Comparison of ENCODE assay signal across 1 cellular context in the genomic region with DNA sequence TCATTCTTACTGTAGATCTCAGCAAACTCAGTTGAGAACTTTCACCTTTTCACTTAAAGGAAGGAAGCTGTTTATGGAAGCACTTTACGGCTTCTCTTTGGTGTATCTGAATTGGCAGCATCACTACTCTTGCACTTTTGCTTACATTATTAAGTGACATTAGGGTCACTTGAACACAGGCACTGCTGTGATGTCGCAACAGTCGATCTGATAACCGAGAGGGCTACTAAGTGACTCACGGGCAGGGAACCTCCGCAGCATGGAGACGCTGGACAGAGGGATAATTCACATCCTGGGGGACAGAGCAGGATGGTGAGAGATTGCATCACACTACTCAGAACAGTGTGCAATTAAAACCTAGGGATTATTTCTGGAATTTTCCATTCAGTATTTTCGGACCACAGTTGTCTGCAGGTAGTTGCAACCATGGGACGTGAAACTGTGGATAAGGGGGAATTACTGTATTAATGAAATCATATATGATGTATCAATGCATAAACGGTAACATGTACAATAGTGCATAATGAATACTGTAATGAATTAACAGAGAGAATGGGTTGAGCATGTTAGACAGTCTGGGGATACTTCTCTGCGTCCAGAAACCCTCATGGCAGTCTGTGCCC.
TF ChIP-seq lines count a peak whose summit lies in the region.

No MANE protein-coding gene starts in this region.

TF ChIP-seq in HepG2, 621 proteins besides CTCF, POLR2A, EP300 and RAD21 (continued from another document and continues in another):
- TF ChIP-seq, protein P1, sequence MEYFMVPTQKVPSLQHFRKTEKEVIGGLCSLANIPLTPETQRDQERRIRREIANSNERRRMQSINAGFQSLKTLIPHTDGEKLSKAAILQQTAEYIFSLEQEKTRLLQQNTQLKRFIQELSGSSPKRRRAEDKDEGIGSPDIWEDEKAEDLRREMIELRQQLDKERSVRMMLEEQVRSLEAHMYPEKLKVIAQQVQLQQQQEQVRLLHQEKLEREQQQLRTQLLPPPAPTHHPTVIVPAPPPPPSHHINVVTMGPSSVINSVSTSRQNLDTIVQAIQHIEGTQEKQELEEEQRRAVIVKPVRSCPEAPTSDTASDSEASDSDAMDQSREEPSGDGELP (IDR thresholded peaks at IDR 0.05; ENCODE audit: borderline replicate concordance, low read depth): no peak
- TF ChIP-seq KDM5B (CRISPR knock-in tag; IDR thresholded peaks at IDR 0.05; ENCODE audit: borderline replicate concordance) (no peak), ZNF841 (CRISPR knock-in tag; IDR thresholded peaks at IDR 0.05; ENCODE audit: borderline replicate concordance) (no peak), ZMAT5 (CRISPR knock-in tag; IDR thresholded peaks at IDR 0.05; ENCODE audit: borderline replicate concordance, low read depth) (no peak), ZNF761 (CRISPR knock-in tag; conservative IDR thresholded peaks at IDR 0.05) (no peak), ZNF713 (CRISPR knock-in tag; IDR thresholded peaks at IDR 0.05) (no peak), HOXD1 (CRISPR knock-in tag; IDR thresholded peaks at IDR 0.05) (no peak), UBTF (CRISPR knock-in tag; IDR thresholded peaks at IDR 0.05) (no peak), SMAD1 (CRISPR knock-in tag; IDR thresholded peaks at IDR 0.05; ENCODE audit: borderline replicate concordance, low read depth) (no peak), MIXL1 (CRISPR knock-in tag; IDR thresholded peaks at IDR 0.05) (peak; percentile 51; the same call in 1 of the 2 replicates), RARA (CRISPR knock-in tag; IDR thresholded peaks at IDR 0.05) (peak; percentile 79), SP5 (CRISPR knock-in tag; IDR thresholded peaks at IDR 0.05; ENCODE audit: borderline replicate concordance, low read depth) (no peak), BRF2 (CRISPR knock-in tag; IDR thresholded peaks at IDR 0.05) (no peak), HNRNPH1 (optimal IDR thresholded peaks at IDR 0.05; ENCODE audit: low read depth, low read length) (no peak), ATF1 (CRISPR knock-in tag; IDR thresholded peaks at IDR 0.05) (no peak), U2AF2 (IDR thresholded peaks at IDR 0.05; ENCODE audit: low read depth, low read length) (no peak), ZFP36L2 (CRISPR knock-in tag; IDR thresholded peaks at IDR 0.05) (no peak), CEBPB (IDR thresholded peaks at IDR 0.05; ENCODE audit: borderline replicate concordance, low read depth, low read length) (peak; percentile 98), KLF6 (CRISPR knock-in tag; IDR thresholded peaks at IDR 0.05) (no peak), ZBTB21 (CRISPR knock-in tag; IDR thresholded peaks at IDR 0.05) (peak; percentile 20; the same call in 1 of the 2 replicates), XBP1 (CRISPR knock-in tag; IDR thresholded peaks at IDR 0.05) (no peak), RXRB (CRISPR knock-in tag; IDR thresholded peaks at IDR 0.05; ENCODE audit: borderline replicate concordance) (peak; percentile 72; the same call in 1 of the 2 replicates), ZNF383 (CRISPR knock-in tag; IDR thresholded peaks at IDR 0.05; ENCODE audit: borderline replicate concordance) (no peak), GLI4 (CRISPR knock-in tag; IDR thresholded peaks at IDR 0.05; ENCODE audit: borderline replicate concordance) (no peak), ZKSCAN8 (CRISPR knock-in tag; IDR thresholded peaks at IDR 0.05; ENCODE audit: borderline replicate concordance) (no peak; the same call in 1 of the 2 replicates), NCOA1 (CRISPR knock-in tag; IDR thresholded peaks at IDR 0.05) (no peak), HMG20B (CRISPR knock-in tag; conservative IDR thresholded peaks at IDR 0.05) (no peak), ZNF839 (CRISPR knock-in tag; IDR thresholded peaks at IDR 0.05; ENCODE audit: borderline replicate concordance) (no peak), GPN1 (CRISPR knock-in tag; IDR thresholded peaks at IDR 0.05; ENCODE audit: borderline replicate concordance) (no peak), ZFP36 (IDR thresholded peaks at IDR 0.05; ENCODE audit: borderline replicate concordance, low read depth, low read length, partially characterized antibody) (no peak), ATF7-NPFF (CRISPR knock-in tag; IDR thresholded peaks at IDR 0.05; ENCODE audit: low read depth) (no peak), ZNF883 (CRISPR knock-in tag; IDR thresholded peaks at IDR 0.05; ENCODE audit: not compliant biosample characterization) (no peak), EHMT2 (IDR thresholded peaks at IDR 0.05; ENCODE audit: borderline replicate concordance, low read depth, low read length) (no peak), PRDM15 (CRISPR knock-in tag; IDR thresholded peaks at IDR 0.05) (no peak), MED8 (CRISPR knock-in tag; IDR thresholded peaks at IDR 0.05; ENCODE audit: insufficient replicate concordance) (no peak)
- TF ChIP-seq, protein P2, sequence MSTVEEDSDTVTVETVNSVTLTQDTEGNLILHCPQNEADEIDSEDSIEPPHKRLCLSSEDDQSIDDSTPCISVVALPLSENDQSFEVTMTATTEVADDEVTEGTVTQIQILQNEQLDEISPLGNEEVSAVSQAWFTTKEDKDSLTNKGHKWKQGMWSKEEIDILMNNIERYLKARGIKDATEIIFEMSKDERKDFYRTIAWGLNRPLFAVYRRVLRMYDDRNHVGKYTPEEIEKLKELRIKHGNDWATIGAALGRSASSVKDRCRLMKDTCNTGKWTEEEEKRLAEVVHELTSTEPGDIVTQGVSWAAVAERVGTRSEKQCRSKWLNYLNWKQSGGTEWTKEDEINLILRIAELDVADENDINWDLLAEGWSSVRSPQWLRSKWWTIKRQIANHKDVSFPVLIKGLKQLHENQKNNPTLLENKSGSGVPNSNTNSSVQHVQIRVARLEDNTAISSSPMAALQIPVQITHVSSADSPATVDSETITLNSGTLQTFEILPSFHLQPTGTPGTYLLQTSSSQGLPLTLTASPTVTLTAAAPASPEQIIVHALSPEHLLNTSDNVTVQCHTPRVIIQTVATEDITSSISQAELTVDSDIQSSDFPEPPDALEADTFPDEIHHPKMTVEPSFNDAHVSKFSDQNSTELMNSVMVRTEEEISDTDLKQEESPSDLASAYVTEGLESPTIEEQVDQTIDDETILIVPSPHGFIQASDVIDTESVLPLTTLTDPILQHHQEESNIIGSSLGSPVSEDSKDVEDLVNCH (CRISPR knock-in tag; IDR thresholded peaks at IDR 0.05): no peak
- TF ChIP-seq, protein P3, sequence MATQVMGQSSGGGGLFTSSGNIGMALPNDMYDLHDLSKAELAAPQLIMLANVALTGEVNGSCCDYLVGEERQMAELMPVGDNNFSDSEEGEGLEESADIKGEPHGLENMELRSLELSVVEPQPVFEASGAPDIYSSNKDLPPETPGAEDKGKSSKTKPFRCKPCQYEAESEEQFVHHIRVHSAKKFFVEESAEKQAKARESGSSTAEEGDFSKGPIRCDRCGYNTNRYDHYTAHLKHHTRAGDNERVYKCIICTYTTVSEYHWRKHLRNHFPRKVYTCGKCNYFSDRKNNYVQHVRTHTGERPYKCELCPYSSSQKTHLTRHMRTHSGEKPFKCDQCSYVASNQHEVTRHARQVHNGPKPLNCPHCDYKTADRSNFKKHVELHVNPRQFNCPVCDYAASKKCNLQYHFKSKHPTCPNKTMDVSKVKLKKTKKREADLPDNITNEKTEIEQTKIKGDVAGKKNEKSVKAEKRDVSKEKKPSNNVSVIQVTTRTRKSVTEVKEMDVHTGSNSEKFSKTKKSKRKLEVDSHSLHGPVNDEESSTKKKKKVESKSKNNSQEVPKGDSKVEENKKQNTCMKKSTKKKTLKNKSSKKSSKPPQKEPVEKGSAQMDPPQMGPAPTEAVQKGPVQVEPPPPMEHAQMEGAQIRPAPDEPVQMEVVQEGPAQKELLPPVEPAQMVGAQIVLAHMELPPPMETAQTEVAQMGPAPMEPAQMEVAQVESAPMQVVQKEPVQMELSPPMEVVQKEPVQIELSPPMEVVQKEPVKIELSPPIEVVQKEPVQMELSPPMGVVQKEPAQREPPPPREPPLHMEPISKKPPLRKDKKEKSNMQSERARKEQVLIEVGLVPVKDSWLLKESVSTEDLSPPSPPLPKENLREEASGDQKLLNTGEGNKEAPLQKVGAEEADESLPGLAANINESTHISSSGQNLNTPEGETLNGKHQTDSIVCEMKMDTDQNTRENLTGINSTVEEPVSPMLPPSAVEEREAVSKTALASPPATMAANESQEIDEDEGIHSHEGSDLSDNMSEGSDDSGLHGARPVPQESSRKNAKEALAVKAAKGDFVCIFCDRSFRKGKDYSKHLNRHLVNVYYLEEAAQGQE (IDR thresholded peaks at IDR 0.05; ENCODE audit: borderline replicate concordance in 1 of 2, low read depth in 1 of 2, low read length in 2 of 2): peak in 1 of 2 experiments; percentile 72; a peak in 3 of 4 replicates
- TF ChIP-seq, protein P4, sequence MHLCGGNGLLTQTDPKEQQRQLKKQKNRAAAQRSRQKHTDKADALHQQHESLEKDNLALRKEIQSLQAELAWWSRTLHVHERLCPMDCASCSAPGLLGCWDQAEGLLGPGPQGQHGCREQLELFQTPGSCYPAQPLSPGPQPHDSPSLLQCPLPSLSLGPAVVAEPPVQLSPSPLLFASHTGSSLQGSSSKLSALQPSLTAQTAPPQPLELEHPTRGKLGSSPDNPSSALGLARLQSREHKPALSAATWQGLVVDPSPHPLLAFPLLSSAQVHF (CRISPR knock-in tag; IDR thresholded peaks at IDR 0.05): no peak
- TF ChIP-seq, protein P5, sequence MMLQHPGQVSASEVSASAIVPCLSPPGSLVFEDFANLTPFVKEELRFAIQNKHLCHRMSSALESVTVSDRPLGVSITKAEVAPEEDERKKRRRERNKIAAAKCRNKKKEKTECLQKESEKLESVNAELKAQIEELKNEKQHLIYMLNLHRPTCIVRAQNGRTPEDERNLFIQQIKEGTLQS (CRISPR knock-in tag; IDR thresholded peaks at IDR 0.05): peak; percentile 70
- TF ChIP-seq, protein P6, sequence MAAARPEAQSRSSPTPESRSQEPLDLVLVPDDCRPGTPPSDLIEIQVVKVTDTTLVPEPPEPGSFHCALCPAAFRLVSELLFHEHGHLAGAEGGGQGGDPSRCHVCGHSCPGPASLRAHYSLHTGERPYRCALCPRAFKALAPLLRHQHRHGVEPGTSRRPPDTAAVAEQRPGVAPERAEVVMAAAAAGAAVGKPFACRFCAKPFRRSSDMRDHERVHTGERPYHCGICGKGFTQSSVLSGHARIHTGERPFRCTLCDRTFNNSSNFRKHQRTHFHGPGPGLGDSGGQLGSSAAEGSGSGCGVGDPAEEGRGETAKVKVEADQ (CRISPR knock-in tag; IDR thresholded peaks at IDR 0.05; ENCODE audit: borderline replicate concordance): no peak
- TF ChIP-seq, protein P7, sequence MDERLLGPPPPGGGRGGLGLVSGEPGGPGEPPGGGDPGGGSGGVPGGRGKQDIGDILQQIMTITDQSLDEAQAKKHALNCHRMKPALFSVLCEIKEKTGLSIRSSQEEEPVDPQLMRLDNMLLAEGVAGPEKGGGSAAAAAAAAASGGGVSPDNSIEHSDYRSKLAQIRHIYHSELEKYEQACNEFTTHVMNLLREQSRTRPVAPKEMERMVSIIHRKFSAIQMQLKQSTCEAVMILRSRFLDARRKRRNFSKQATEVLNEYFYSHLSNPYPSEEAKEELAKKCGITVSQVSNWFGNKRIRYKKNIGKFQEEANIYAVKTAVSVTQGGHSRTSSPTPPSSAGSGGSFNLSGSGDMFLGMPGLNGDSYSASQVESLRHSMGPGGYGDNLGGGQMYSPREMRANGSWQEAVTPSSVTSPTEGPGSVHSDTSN (CRISPR knock-in tag; IDR thresholded peaks at IDR 0.05): no peak
